Comparison of ENCODE assay signal across 1 cellular context in genomic region chr3:128605091-128606046, GRCh38.
A peak's percentile ranks its signal among the peaks of the same experiment; 100 is the strongest.
TF ChIP-seq lines count a peak whose summit lies in the region.

No MANE protein-coding gene starts in this region.

TF ChIP-seq in HepG2, 621 proteins besides CTCF, POLR2A, EP300 and RAD21 (continued from another document and continues in another):
- TF ChIP-seq, protein P1, sequence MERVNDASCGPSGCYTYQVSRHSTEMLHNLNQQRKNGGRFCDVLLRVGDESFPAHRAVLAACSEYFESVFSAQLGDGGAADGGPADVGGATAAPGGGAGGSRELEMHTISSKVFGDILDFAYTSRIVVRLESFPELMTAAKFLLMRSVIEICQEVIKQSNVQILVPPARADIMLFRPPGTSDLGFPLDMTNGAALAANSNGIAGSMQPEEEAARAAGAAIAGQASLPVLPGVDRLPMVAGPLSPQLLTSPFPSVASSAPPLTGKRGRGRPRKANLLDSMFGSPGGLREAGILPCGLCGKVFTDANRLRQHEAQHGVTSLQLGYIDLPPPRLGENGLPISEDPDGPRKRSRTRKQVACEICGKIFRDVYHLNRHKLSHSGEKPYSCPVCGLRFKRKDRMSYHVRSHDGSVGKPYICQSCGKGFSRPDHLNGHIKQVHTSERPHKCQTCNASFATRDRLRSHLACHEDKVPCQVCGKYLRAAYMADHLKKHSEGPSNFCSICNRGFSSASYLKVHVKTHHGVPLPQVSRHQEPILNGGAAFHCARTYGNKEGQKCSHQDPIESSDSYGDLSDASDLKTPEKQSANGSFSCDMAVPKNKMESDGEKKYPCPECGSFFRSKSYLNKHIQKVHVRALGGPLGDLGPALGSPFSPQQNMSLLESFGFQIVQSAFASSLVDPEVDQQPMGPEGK (CRISPR knock-in tag; IDR thresholded peaks at IDR 0.05) = peak; percentile 26; the same call in 1 of the 2 replicates
- TF ChIP-seq NCOA2 (CRISPR knock-in tag; IDR thresholded peaks at IDR 0.05) (peak; percentile 51; the same call in 1 of the 2 replicates), HOXA3 (CRISPR knock-in tag; IDR thresholded peaks at IDR 0.05) (peak; percentile 59; the same call in 1 of the 2 replicates), ZMYM4 (CRISPR knock-in tag; IDR thresholded peaks at IDR 0.05) (peak; percentile 42), REPIN1 (CRISPR knock-in tag; IDR thresholded peaks at IDR 0.05; ENCODE audit: borderline replicate concordance, low read depth) (no peak), CBFB (CRISPR knock-in tag; IDR thresholded peaks at IDR 0.05) (no peak), MAF1 (CRISPR knock-in tag; IDR thresholded peaks at IDR 0.05; ENCODE audit: borderline replicate concordance) (no peak), ZFYVE20 (CRISPR knock-in tag; IDR thresholded peaks at IDR 0.05; ENCODE audit: borderline replicate concordance, low read depth) (no peak), ZNF513 (CRISPR knock-in tag; conservative IDR thresholded peaks at IDR 0.05) (no peak), FOXP1 (IDR thresholded peaks at IDR 0.05) (no peak), FOXP1 (CRISPR knock-in tag; IDR thresholded peaks at IDR 0.05) (peak; percentile 45), GATA4 (IDR thresholded peaks at IDR 0.05; ENCODE audit: borderline replicate concordance, low read depth) (no peak), RBM22 (optimal IDR thresholded peaks at IDR 0.05; ENCODE audit: low read length) (no peak), POLR2AphosphoS5 (IDR thresholded peaks at IDR 0.05; ENCODE audit: low read depth, low read length) (no peak), ZNF619 (CRISPR knock-in tag; IDR thresholded peaks at IDR 0.05) (no peak), ZNF672 (CRISPR knock-in tag; IDR thresholded peaks at IDR 0.05) (no peak), TBL1XR1 (IDR thresholded peaks at IDR 0.05; ENCODE audit: borderline replicate concordance, low read length, partially characterized antibody) (no peak), NCOR1 (IDR thresholded peaks at IDR 0.05; ENCODE audit: borderline replicate concordance, low read length) (peak; percentile 84), ARID3A (IDR thresholded peaks at IDR 0.05; ENCODE audit: low read depth, low read length) (peak; percentile 62; the same call in 1 of the 2 replicates), KLF16 (CRISPR knock-in tag; IDR thresholded peaks at IDR 0.05) (0 out of 4 replicates have a peak, but pooled peaks of 1 of the 2 experiments have one; percentile 9), ZNF616 (CRISPR knock-in tag; IDR thresholded peaks at IDR 0.05; ENCODE audit: low read depth) (no peak), U2AF1 (optimal IDR thresholded peaks at IDR 0.05; ENCODE audit: low read depth, low read length) (no peak), NR2F2 (IDR thresholded peaks at IDR 0.05; ENCODE audit: borderline replicate concordance, low read depth) (peak; percentile 63; the same call in 1 of the 2 replicates), ZNF101 (CRISPR knock-in tag; IDR thresholded peaks at IDR 0.05; ENCODE audit: borderline replicate concordance, low read depth) (no peak), ZNF451 (CRISPR knock-in tag; IDR thresholded peaks at IDR 0.05) (no peak), CREM (IDR thresholded peaks at IDR 0.05) (0 out of 2 replicates have a peak, but pooled peaks have one; percentile 30), CREM (CRISPR knock-in tag; IDR thresholded peaks at IDR 0.05) (no peak), ZNF317 (CRISPR knock-in tag; IDR thresholded peaks at IDR 0.05) (peak; percentile 44; the same call in 1 of the 2 replicates), SP5 (CRISPR knock-in tag; IDR thresholded peaks at IDR 0.05; ENCODE audit: borderline replicate concordance, low read depth) (no peak), JARID2 (CRISPR knock-in tag; IDR thresholded peaks at IDR 0.05; ENCODE audit: insufficient replicate concordance) (no peak), SRSF9 (IDR thresholded peaks at IDR 0.05; ENCODE audit: borderline replicate concordance, insufficient read depth, low read depth, low read length, poor library complexity, severe bottlenecking) (no peak), CAMTA2 (CRISPR knock-in tag; IDR thresholded peaks at IDR 0.05; ENCODE audit: borderline replicate concordance) (no peak), PRPF4 (IDR thresholded peaks at IDR 0.05; ENCODE audit: low read depth, low read length, poor library complexity, severe bottlenecking) (no peak), KDM6A (CRISPR knock-in tag; IDR thresholded peaks at IDR 0.05; ENCODE audit: low read depth) (peak; percentile 80), YEATS2 (CRISPR knock-in tag; IDR thresholded peaks at IDR 0.05; ENCODE audit: borderline replicate concordance) (no peak), PREB (CRISPR knock-in tag; IDR thresholded peaks at IDR 0.05) (no peak), ZFX (CRISPR knock-in tag; IDR thresholded peaks at IDR 0.05; ENCODE audit: low read depth) (peak; percentile 49; the same call in 1 of the 2 replicates), ZNF577 (CRISPR knock-in tag; IDR thresholded peaks at IDR 0.05; ENCODE audit: borderline replicate concordance, low read depth) (no peak), CBX2 (IDR thresholded peaks at IDR 0.05; ENCODE audit: low read depth, low read length) (no peak), CBX2 (CRISPR knock-in tag; IDR thresholded peaks at IDR 0.05; ENCODE audit: low read depth) (no peak), MIXL1 (CRISPR knock-in tag; IDR thresholded peaks at IDR 0.05) (peak; percentile 88), HMG20A (CRISPR knock-in tag; IDR thresholded peaks at IDR 0.05; ENCODE audit: borderline replicate concordance) (peak; percentile 33; the same call in 1 of the 2 replicates)
- TF ChIP-seq, protein P2, sequence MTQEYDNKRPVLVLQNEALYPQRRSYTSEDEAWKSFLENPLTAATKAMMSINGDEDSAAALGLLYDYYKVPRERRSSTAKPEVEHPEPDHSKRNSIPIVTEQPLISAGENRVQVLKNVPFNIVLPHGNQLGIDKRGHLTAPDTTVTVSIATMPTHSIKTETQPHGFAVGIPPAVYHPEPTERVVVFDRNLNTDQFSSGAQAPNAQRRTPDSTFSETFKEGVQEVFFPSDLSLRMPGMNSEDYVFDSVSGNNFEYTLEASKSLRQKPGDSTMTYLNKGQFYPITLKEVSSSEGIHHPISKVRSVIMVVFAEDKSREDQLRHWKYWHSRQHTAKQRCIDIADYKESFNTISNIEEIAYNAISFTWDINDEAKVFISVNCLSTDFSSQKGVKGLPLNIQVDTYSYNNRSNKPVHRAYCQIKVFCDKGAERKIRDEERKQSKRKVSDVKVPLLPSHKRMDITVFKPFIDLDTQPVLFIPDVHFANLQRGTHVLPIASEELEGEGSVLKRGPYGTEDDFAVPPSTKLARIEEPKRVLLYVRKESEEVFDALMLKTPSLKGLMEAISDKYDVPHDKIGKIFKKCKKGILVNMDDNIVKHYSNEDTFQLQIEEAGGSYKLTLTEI (CRISPR knock-in tag; conservative IDR thresholded peaks at IDR 0.05) = no peak
- TF ChIP-seq, protein P3, sequence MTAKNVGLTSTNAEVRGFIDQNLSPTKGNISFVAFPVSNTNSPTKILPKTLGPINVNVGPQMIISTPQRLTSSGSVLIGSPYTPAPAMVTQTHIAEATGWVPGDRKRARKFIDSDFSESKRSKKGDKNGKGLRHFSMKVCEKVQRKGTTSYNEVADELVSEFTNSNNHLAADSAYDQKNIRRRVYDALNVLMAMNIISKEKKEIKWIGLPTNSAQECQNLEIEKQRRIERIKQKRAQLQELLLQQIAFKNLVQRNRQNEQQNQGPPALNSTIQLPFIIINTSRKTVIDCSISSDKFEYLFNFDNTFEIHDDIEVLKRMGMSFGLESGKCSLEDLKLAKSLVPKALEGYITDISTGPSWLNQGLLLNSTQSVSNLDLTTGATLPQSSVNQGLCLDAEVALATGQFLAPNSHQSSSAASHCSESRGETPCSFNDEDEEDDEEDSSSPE (CRISPR knock-in tag; IDR thresholded peaks at IDR 0.05) = 0 out of 2 replicates have a peak, but pooled peaks have one; percentile 15
- TF ChIP-seq, protein P4, sequence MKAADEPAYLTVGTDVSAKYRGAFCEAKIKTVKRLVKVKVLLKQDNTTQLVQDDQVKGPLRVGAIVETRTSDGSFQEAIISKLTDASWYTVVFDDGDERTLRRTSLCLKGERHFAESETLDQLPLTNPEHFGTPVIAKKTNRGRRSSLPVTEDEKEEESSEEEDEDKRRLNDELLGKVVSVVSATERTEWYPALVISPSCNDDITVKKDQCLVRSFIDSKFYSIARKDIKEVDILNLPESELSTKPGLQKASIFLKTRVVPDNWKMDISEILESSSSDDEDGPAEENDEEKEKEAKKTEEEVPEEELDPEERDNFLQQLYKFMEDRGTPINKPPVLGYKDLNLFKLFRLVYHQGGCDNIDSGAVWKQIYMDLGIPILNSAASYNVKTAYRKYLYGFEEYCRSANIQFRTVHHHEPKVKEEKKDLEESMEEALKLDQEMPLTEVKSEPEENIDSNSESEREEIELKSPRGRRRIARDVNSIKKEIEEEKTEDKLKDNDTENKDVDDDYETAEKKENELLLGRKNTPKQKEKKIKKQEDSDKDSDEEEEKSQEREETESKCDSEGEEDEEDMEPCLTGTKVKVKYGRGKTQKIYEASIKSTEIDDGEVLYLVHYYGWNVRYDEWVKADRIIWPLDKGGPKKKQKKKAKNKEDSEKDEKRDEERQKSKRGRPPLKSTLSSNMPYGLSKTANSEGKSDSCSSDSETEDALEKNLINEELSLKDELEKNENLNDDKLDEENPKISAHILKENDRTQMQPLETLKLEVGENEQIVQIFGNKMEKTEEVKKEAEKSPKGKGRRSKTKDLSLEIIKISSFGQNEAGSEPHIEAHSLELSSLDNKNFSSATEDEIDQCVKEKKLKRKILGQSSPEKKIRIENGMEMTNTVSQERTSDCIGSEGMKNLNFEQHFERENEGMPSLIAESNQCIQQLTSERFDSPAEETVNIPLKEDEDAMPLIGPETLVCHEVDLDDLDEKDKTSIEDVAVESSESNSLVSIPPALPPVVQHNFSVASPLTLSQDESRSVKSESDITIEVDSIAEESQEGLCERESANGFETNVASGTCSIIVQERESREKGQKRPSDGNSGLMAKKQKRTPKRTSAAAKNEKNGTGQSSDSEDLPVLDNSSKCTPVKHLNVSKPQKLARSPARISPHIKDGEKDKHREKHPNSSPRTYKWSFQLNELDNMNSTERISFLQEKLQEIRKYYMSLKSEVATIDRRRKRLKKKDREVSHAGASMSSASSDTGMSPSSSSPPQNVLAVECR (CRISPR knock-in tag; IDR thresholded peaks at IDR 0.05; ENCODE audit: borderline replicate concordance) = no peak; the same call in 1 of the 2 replicates
- TF ChIP-seq, protein P5, sequence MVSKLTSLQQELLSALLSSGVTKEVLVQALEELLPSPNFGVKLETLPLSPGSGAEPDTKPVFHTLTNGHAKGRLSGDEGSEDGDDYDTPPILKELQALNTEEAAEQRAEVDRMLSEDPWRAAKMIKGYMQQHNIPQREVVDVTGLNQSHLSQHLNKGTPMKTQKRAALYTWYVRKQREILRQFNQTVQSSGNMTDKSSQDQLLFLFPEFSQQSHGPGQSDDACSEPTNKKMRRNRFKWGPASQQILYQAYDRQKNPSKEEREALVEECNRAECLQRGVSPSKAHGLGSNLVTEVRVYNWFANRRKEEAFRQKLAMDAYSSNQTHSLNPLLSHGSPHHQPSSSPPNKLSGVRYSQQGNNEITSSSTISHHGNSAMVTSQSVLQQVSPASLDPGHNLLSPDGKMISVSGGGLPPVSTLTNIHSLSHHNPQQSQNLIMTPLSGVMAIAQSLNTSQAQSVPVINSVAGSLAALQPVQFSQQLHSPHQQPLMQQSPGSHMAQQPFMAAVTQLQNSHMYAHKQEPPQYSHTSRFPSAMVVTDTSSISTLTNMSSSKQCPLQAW (CRISPR knock-in tag; IDR thresholded peaks at IDR 0.05) = peak; percentile 92
- TF ChIP-seq, protein P6, sequence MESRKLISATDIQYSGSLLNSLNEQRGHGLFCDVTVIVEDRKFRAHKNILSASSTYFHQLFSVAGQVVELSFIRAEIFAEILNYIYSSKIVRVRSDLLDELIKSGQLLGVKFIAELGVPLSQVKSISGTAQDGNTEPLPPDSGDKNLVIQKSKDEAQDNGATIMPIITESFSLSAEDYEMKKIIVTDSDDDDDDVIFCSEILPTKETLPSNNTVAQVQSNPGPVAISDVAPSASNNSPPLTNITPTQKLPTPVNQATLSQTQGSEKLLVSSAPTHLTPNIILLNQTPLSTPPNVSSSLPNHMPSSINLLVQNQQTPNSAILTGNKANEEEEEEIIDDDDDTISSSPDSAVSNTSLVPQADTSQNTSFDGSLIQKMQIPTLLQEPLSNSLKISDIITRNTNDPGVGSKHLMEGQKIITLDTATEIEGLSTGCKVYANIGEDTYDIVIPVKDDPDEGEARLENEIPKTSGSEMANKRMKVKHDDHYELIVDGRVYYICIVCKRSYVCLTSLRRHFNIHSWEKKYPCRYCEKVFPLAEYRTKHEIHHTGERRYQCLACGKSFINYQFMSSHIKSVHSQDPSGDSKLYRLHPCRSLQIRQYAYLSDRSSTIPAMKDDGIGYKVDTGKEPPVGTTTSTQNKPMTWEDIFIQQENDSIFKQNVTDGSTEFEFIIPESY (CRISPR knock-in tag; IDR thresholded peaks at IDR 0.05) = 0 out of 2 replicates have a peak, but pooled peaks have one; percentile 11
